Comparison of ENCODE assay signal across 10 cellular contexts in the genomic region with DNA sequence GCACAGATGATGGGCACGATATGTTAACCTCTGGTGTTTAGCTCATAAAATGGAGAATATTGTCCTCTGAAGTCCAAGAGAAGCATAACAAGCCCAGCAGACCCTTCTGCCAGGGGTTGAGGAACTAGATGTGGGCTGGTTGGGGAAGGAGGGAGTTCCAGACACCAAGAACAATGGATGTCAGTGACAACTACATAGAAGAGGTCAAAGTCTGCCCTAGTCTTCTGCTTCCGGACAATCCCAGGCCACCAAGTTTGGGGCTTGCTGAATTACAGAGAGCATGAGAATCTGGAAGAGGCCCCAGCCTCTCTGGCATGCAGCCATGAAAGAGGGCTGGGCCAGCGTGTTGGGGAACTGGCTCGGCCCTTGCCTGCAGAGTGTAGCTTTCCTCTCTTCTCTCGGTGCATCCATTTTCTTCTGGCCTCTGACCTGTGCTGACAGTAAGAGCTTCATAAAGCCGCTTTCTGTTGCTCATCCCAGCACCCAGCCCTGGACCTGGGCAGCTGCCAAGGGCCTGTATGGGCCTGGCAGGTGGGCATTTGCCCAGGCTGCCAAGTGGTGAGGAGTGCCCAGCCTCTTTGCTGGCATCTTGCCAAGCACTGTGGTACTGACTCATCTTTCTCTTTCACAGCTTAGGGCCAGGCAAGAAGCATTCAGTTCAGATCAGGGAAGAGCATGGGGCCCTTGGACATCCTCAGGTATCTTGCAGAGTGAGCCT. TPM values are rescaled to one million over a fixed set of nuclear protein-coding genes. Genes with fewer than 3 reads are reported as not detected.
DNase-seq lines count a peak whose midpoint lies in the region; ATAC-seq and TF ChIP-seq lines count a peak whose summit lies in the region.
"Had no signal": no experiment of that assay in that cellular context is flagged by ENCODE, and none has a peak within 500 bp of the region (broad histone marks: within the 10 kb centered on the region; RNA-seq: fewer than 3 reads in every experiment).

No MANE protein-coding gene starts in this region.

- H3K36me3 ChIP-seq in colonic mucosa: no peaks in the 10 kb centered on the region
- H3K36me3 ChIP-seq in neuronal stem cell (replicated peaks in 1 of 2; ENCODE audit: control insufficient read depth in 2 of 2, insufficient read depth in 2 of 2, low read length in 2 of 2): no peaks in the 10 kb centered on the region

- H3K18ac ChIP-seq in neuronal stem cell (ENCODE audit: low read length): peak overlapping the region; percentile 28
- no peak overlapping the region for H3K18ac ChIP-seq in H9 (ENCODE audit: insufficient read length, low read depth, low read length)

- H2BK5ac ChIP-seq in neuronal stem cell (ENCODE audit: low read length) (no peak overlapping the region), H9 (ENCODE audit: insufficient read length, low read length) (no peak overlapping the region)

- no peak overlapping the region for H2BK120ac ChIP-seq in neuronal stem cell (ENCODE audit: low read depth, low read length)
- H2BK120ac ChIP-seq in H9 (ENCODE audit: low read depth, low read length, poor library complexity, severe bottlenecking): no peak overlapping the region

- H3K23me2 ChIP-seq in H9 (ENCODE audit: insufficient read length, low read depth, low read length, poor library complexity, severe bottlenecking): no peaks in the 10 kb centered on the region

- H3K27ac ChIP-seq in colonic mucosa (peak overlapping the region; percentile 56), neuronal stem cell (replicated peaks; ENCODE audit: low read length) (no peak overlapping the region), H9 (ENCODE audit: insufficient read length, low read depth, low read length) (no peak overlapping the region)

- H3K4me1 ChIP-seq in colonic mucosa: peaks cover 10% of the 10 kb centered on the region
- H3K4me1 ChIP-seq in neuronal stem cell (ENCODE audit: control insufficient read depth in 2 of 2, insufficient read depth in 1 of 2, low read depth in 1 of 2, low read length in 2 of 2): peaks cover 0 to 1% of the 10 kb centered on the region in 2 donors
- no peaks in the 10 kb centered on the region for H3K4me1 ChIP-seq in H9 (ENCODE audit: insufficient read depth, low read length)

- H4K20me1 ChIP-seq in H9 (ENCODE audit: control insufficient read depth, insufficient read depth, insufficient read length): no peaks in the 10 kb centered on the region

- H3K9ac ChIP-seq in colonic mucosa (ENCODE audit: low read depth in 2 of 2, low read length in 2 of 2): peak overlapping the region in 1 of 2 donors; percentile 35
- no peak overlapping the region for H3K9ac ChIP-seq in neuronal stem cell (ENCODE audit: low read depth, low read length, poor library complexity)
- H3K9ac ChIP-seq in H9 (ENCODE audit: extremely low read depth, insufficient read length, low read length): no peak overlapping the region

- DNase-seq in activated CD8-positive, alpha-beta memory T cell treated with anti-CD3 and anti-CD28 coated beads, Interleukin-2, amount 50 U/mL, for 48 hours: peak; percentile 56
- DNase-seq in activated CD8-positive, alpha-beta memory T cell treated with anti-CD3 and anti-CD28 coated beads, Interleukin-2, amount 50 U/mL, for 4 hours: no peak
- peak; percentile 95 for DNase-seq in NCI-H69 (lab: John Stamatoyannopoulos, UW)
- peak; percentile 76 for DNase-seq in colonic mucosa
- no peak for DNase-seq in neuronal stem cell (ENCODE audit: low spot score)
- DNase-seq in T-helper 2 cell treated with Interferon-gamma antibody and Interleukin-4, amounts not matched to agents 5 μg/mL and 100 μg/mL, for 36 hours (ENCODE audit: low spot score): no peak
- DNase-seq in H9: no peak

- H3K9me3 ChIP-seq in colonic mucosa (no peaks in the 10 kb centered on the region), neuronal stem cell (replicated peaks in 1 of 2; ENCODE audit: control insufficient read depth in 2 of 2, insufficient read depth in 1 of 2, low read depth in 1 of 2, low read length in 2 of 2) (peaks cover 0 to 8% of the 10 kb centered on the region in 2 donors), H9 (ENCODE audit: control insufficient read depth, low read depth, low read length) (no peaks in the 10 kb centered on the region)

- H3K79me1 ChIP-seq in neuronal stem cell (ENCODE audit: low read depth, low read length) (no peaks in the 10 kb centered on the region), H9 (ENCODE audit: insufficient read depth, low read depth, low read length, poor library complexity, severe bottlenecking) (no peaks in the 10 kb centered on the region)

- H3K23ac ChIP-seq in neuronal stem cell (ENCODE audit: low read depth, low read length, poor library complexity) (no peak overlapping the region), H9 (ENCODE audit: insufficient read length, low read depth, low read length) (no peak overlapping the region)

- no peak overlapping the region for H4K5ac ChIP-seq in H9 (ENCODE audit: insufficient read length, low read depth, low read length)

- no peaks in the 10 kb centered on the region for H3K27me3 ChIP-seq in colonic mucosa
- H3K27me3 ChIP-seq in neuronal stem cell (ENCODE audit: control insufficient read depth in 3 of 3, insufficient read depth in 3 of 3, low read depth in 1 of 3, low read length in 3 of 3): peaks cover 0 to 6% (median 0%) of the 10 kb centered on the region in 3 experiments
- H3K27me3 ChIP-seq in H9 (ENCODE audit: insufficient read depth, low read length): no peaks in the 10 kb centered on the region

- H4K91ac ChIP-seq in neuronal stem cell (ENCODE audit: low read depth, low read length, poor library complexity) (no peak overlapping the region), H9 (ENCODE audit: insufficient read length, low read depth, low read length) (no peak overlapping the region)

- H2BK20ac ChIP-seq in H9 (ENCODE audit: low read depth, low read length, poor library complexity, severe bottlenecking): no peak overlapping the region

- TF ChIP-seq CTCF in colonic mucosa (IDR thresholded peaks at IDR 0.05) (no peak), H9 (conservative IDR thresholded peaks at IDR 0.05) (no peak)

- H3K4me2 ChIP-seq in neuronal stem cell (ENCODE audit: insufficient read depth, low read length, poor library complexity, severe bottlenecking) (no peak overlapping the region), H9 (ENCODE audit: insufficient read depth, insufficient read length, low read length) (no peak overlapping the region)

- no peak overlapping the region for H2BK15ac ChIP-seq in neuronal stem cell (ENCODE audit: low read length)
- H2BK15ac ChIP-seq in H9 (ENCODE audit: low read depth, low read length): no peak overlapping the region

- no peaks in the 10 kb centered on the region for H3K36me3 Mint-ChIP-seq in T-helper 2 cell treated with Interferon-gamma antibody and Interleukin-4, amounts not matched to agents 5 μg/mL and 100 μg/mL, for 36 hours (ENCODE audit: low read depth)
- no peaks in the 10 kb centered on the region for H3K36me3 Mint-ChIP-seq in H9 (ENCODE audit: insufficient read depth in 1 of 3, low read depth in 3 of 3)
- H3K36me3 Mint-ChIP-seq: memory B cell had no signal

- no peak overlapping the region for H3K56ac ChIP-seq in H9 (ENCODE audit: insufficient read length, low read depth, low read length)

- H3K4me1 Mint-ChIP-seq in T-helper 2 cell treated with Interferon-gamma antibody and Interleukin-4, amounts not matched to agents 5 μg/mL and 100 μg/mL, for 36 hours (ENCODE audit: low read depth): no peaks in the 10 kb centered on the region
- H3K4me1 Mint-ChIP-seq in H9: peaks cover 2 to 4% of the 10 kb centered on the region in 2 experiments; a peak in 2 of 4 replicates

- H3K4me3 Mint-ChIP-seq in T-helper 2 cell treated with Interferon-gamma antibody and Interleukin-4, amounts not matched to agents 5 μg/mL and 100 μg/mL, for 36 hours: no peak overlapping the region
- no peak overlapping the region for H3K4me3 Mint-ChIP-seq in H9
- H3K4me3 Mint-ChIP-seq: memory B cell; T-helper 1 cell treated with Interleukin-12 subunit alpha and Interleukin-12 subunit beta and Interleukin-4 antibody, amounts not matched to agents 30 μg/mL and 1 μg/mL, for 36 hours had no signal

- no peak overlapping the region for H3T11ph ChIP-seq in H9 (ENCODE audit: low read length)

- intact Hi-C loops in colonic mucosa (cut with DNase I): no loop called here

- H2AK5ac ChIP-seq in neuronal stem cell (ENCODE audit: low read depth, low read length): no peak overlapping the region
- no peak overlapping the region for H2AK5ac ChIP-seq in H9 (ENCODE audit: insufficient read length, low read length)

- no peak overlapping the region for H3K27ac Mint-ChIP-seq in T-helper 2 cell treated with Interferon-gamma antibody and Interleukin-4, amounts not matched to agents 5 μg/mL and 100 μg/mL, for 36 hours
- H3K27ac Mint-ChIP-seq in H9: no peak overlapping the region
- H3K27ac Mint-ChIP-seq: memory B cell; T-helper 1 cell treated with Interleukin-12 subunit alpha and Interleukin-12 subunit beta and Interleukin-4 antibody, amounts not matched to agents 30 μg/mL and 1 μg/mL, for 36 hours had no signal

- H3K14ac ChIP-seq in neuronal stem cell (ENCODE audit: low read length) (no peak overlapping the region), H9 (ENCODE audit: insufficient read depth, low read length) (no peak overlapping the region)

- WGBS in neuronal stem cell (ENCODE audit: extremely low coverage in 2 of 2, insufficient read length in 2 of 2, insufficient replicate concordance in 1 of 2), 2 donors: no CpG with 5 or more reads among the region's 6 CpGs
- no CpG with 5 or more reads among the region's 6 CpGs for WGBS in H9 (ENCODE audit: extremely low coverage, insufficient read length, low lambda C conversion rate)

- no peak overlapping the region for H2AFZ ChIP-seq in neuronal stem cell (ENCODE audit: low read length)
- H2AFZ ChIP-seq in H9 (ENCODE audit: low read length): no peak overlapping the region

- H3K4me3 ChIP-seq in colonic mucosa (no peak overlapping the region), neuronal stem cell (ENCODE audit: low read length in 2 of 2) (peak overlapping the region in 1 of 2 donors; percentile 12)

- no peak overlapping the region for H4K8ac ChIP-seq in neuronal stem cell (ENCODE audit: low read depth, low read length)
- no peak overlapping the region for H4K8ac ChIP-seq in H9 (replicated peaks; ENCODE audit: insufficient read length, low read depth, low read length)

- H2BK12ac ChIP-seq in neuronal stem cell (ENCODE audit: low read length) (no peak overlapping the region), H9 (ENCODE audit: insufficient read length, low read depth, low read length) (no peak overlapping the region)

- no peaks in the 10 kb centered on the region for H3K79me2 ChIP-seq in H9 (ENCODE audit: insufficient read depth, low read length)

- H3K4ac ChIP-seq in neuronal stem cell (ENCODE audit: low read length) (no peak overlapping the region), H9 (ENCODE audit: low read depth, low read length) (no peak overlapping the region)

- H3K27me3 Mint-ChIP-seq in T-helper 2 cell treated with Interferon-gamma antibody and Interleukin-4, amounts not matched to agents 5 μg/mL and 100 μg/mL, for 36 hours (ENCODE audit: low read depth): peaks cover 2% of the 10 kb centered on the region
- no peaks in the 10 kb centered on the region for H3K27me3 Mint-ChIP-seq in H9 (ENCODE audit: low read depth)

- ATAC-seq in GM18520 (IDR thresholded peaks at IDR 0.05; ENCODE audit: unreplicated experiment): no peak

- H3K9me3 Mint-ChIP-seq in T-helper 2 cell treated with Interferon-gamma antibody and Interleukin-4, amounts not matched to agents 5 μg/mL and 100 μg/mL, for 36 hours: no peaks in the 10 kb centered on the region
- peaks cover 3% of the 10 kb centered on the region in 2 experiments; a peak in 2 of 5 replicates for H3K9me3 Mint-ChIP-seq in H9
- H3K9me3 Mint-ChIP-seq: T-helper 1 cell treated with Interleukin-12 subunit alpha and Interleukin-12 subunit beta and Interleukin-4 antibody, amounts not matched to agents 30 μg/mL and 1 μg/mL, for 36 hours had no signal

RNA-seq across cellular contexts. Expression of gene LAPTM4A, which starts 14.6 kb away (rescaled TPM):
- 100 to 1,000 TPM; 158 to 190 TPM for total RNA-seq in colonic mucosa
- polyA plus RNA-seq in neuronal stem cell (2013, experiment 1 of 2): 262 TPM
- 267 TPM for polyA plus RNA-seq in neuronal stem cell (2013, experiment 2 of 2)
- 131 and 136 TPM in 2 replicates for total RNA-seq in H9 (2021)

RNA-seq across cellular contexts. Expression of gene MATN3, which starts 53.6 kb away (rescaled TPM):
- total RNA-seq in colonic mucosa: under 1 TPM; 0.12 to 0.13 TPM
- 1.2 TPM for polyA plus RNA-seq in neuronal stem cell (2013, experiment 1 of 2)
- 1.3 TPM for polyA plus RNA-seq in neuronal stem cell (2013, experiment 2 of 2)
- 12.2 and 13.5 TPM in 2 replicates for total RNA-seq in H9 (2021)

Comparison
In these comparisons a context has a peak if more than half of its experiments do, and no peak if none do; other contexts are left out.
1. DNase-seq: peak in activated CD8-positive, alpha-beta memory T cell treated with anti-CD3 and anti-CD28 coated beads, Interleukin-2, amount 50 U/mL, for 48 hours (single experiment), NCI-H69 (single experiment) and colonic mucosa (single experiment); none in activated CD8-positive, alpha-beta memory T cell treated with anti-CD3 and anti-CD28 coated beads, Interleukin-2, amount 50 U/mL, for 4 hours (single experiment), neuronal stem cell (single experiment), T-helper 2 cell treated with Interferon-gamma antibody and Interleukin-4, amounts not matched to agents 5 μg/mL and 100 μg/mL, for 36 hours (single experiment) and H9 (single experiment).
2. RNA of gene MATN3, which starts 53.6 kb away (total RNA-seq): 12.2 to 13.5 TPM in H9; 0.12 to 0.13 TPM in colonic mucosa; every median in the first group is over 10 times any median in the second.